1 cellular context compared by ENCODE assay signal in genomic region chr6:31829633-31830492, GRCh38.
A peak's percentile ranks its signal among the peaks of the same experiment; 100 is the strongest.
TF ChIP-seq lines count a peak whose summit lies in the region.

No MANE protein-coding gene starts in this region.

TF ChIP-seq in HEK293, 187 proteins besides CTCF, POLR2A, EP300 and RAD21 (continued from another document and continues in another):
- TF ChIP-seq ZBTB6 (tag by site-specific recombination; IDR thresholded peaks at IDR 0.05) (no peak), ZFP41 (tag by site-specific recombination; IDR thresholded peaks at IDR 0.05; ENCODE audit: borderline replicate concordance) (no peak), ZNF311 (tag by site-specific recombination; IDR thresholded peaks at IDR 0.05; ENCODE audit: borderline replicate concordance) (no peak), ZFP3 (tag by site-specific recombination; IDR thresholded peaks at IDR 0.05; ENCODE audit: low read depth) (no peak), ZNF521 (tag by site-specific recombination; IDR thresholded peaks at IDR 0.05) (no peak), ZNF660 (tag by site-specific recombination; IDR thresholded peaks at IDR 0.05) (no peak), ZNF23 (tag by site-specific recombination; IDR thresholded peaks at IDR 0.05; ENCODE audit: borderline replicate concordance) (no peak), PBX3 (CRISPR knock-in tag; IDR thresholded peaks at IDR 0.05) (no peak), ZBTB17 (tag by site-specific recombination; IDR thresholded peaks at IDR 0.05) (peak; percentile 41), ZNF362 (tag by site-specific recombination; IDR thresholded peaks at IDR 0.05) (peak; percentile 69), ZNF423 (tag by site-specific recombination; IDR thresholded peaks at IDR 0.05) (no peak), HOXC10 (CRISPR knock-in tag; IDR thresholded peaks at IDR 0.05) (no peak), ZNF785 (tag by site-specific recombination; IDR thresholded peaks at IDR 0.05) (no peak), ZNF776 (tag by site-specific recombination; IDR thresholded peaks at IDR 0.05; ENCODE audit: borderline replicate concordance) (no peak), ZFP37 (tag by site-specific recombination; IDR thresholded peaks at IDR 0.05) (peak; percentile 42; the same call in 1 of the 2 replicates), ZNF148 (tag by site-specific recombination; IDR thresholded peaks at IDR 0.05; ENCODE audit: borderline replicate concordance) (no peak), PRDM1 (tag by site-specific recombination; IDR thresholded peaks at IDR 0.05) (no peak; the same call in 1 of the 2 replicates), ZNF341 (tag by site-specific recombination; IDR thresholded peaks at IDR 0.05; ENCODE audit: low read depth) (no peak), ZNF394 (tag by site-specific recombination; IDR thresholded peaks at IDR 0.05; ENCODE audit: borderline replicate concordance) (no peak), ZNF843 (tag by site-specific recombination; IDR thresholded peaks at IDR 0.05) (no peak), ZNF16 (tag by site-specific recombination; IDR thresholded peaks at IDR 0.05; ENCODE audit: low read depth) (no peak), ZNF112 (tag by site-specific recombination; IDR thresholded peaks at IDR 0.05) (no peak), ZNF621 (tag by site-specific recombination; IDR thresholded peaks at IDR 0.05) (no peak), ZNF558 (tag by site-specific recombination; IDR thresholded peaks at IDR 0.05) (no peak), ZNF518A (tag by site-specific recombination; conservative IDR thresholded peaks at IDR 0.05; ENCODE audit: low read depth) (no peak), ZNF555 (tag by site-specific recombination; conservative IDR thresholded peaks at IDR 0.05) (no peak), IKZF3 (tag by site-specific recombination; IDR thresholded peaks at IDR 0.05) (no peak), ZNF670 (tag by site-specific recombination; IDR thresholded peaks at IDR 0.05; ENCODE audit: low read depth) (no peak), ZNF707 (tag by site-specific recombination; IDR thresholded peaks at IDR 0.05) (no peak), INSM2 (tag by site-specific recombination; IDR thresholded peaks at IDR 0.05) (no peak), ZNF449 (tag by site-specific recombination; IDR thresholded peaks at IDR 0.05) (no peak), ZNF792 (tag by site-specific recombination; IDR thresholded peaks at IDR 0.05) (no peak), GLIS1 (tag by site-specific recombination; IDR thresholded peaks at IDR 0.05) (no peak), ZNF777 (tag by site-specific recombination; IDR thresholded peaks at IDR 0.05; ENCODE audit: borderline replicate concordance) (no peak), ZNF214 (tag by site-specific recombination; IDR thresholded peaks at IDR 0.05; ENCODE audit: borderline replicate concordance) (no peak), SCRT2 (tag by site-specific recombination; IDR thresholded peaks at IDR 0.05) (no peak), ELK4 (IDR thresholded peaks at IDR 0.05; ENCODE audit: borderline replicate concordance, low read depth, low read length) (no peak), PRDM4 (tag by site-specific recombination; IDR thresholded peaks at IDR 0.05) (no peak), ZNF529 (tag by site-specific recombination; IDR thresholded peaks at IDR 0.05; ENCODE audit: insufficient replicate concordance) (no peak), ZXDB (tag by site-specific recombination; IDR thresholded peaks at IDR 0.05) (no peak; the same call in 1 of the 2 replicates), ZBTB48 (tag by site-specific recombination; IDR thresholded peaks at IDR 0.05) (peak; percentile 85), GLI2 (tag by site-specific recombination; IDR thresholded peaks at IDR 0.05; ENCODE audit: borderline replicate concordance, low read depth) (no peak), ZNF544 (tag by site-specific recombination; IDR thresholded peaks at IDR 0.05) (no peak), ZNF473 (tag by site-specific recombination; IDR thresholded peaks at IDR 0.05) (no peak)
